ENCODE assay signal across 9 cellular contexts in the genomic region with DNA sequence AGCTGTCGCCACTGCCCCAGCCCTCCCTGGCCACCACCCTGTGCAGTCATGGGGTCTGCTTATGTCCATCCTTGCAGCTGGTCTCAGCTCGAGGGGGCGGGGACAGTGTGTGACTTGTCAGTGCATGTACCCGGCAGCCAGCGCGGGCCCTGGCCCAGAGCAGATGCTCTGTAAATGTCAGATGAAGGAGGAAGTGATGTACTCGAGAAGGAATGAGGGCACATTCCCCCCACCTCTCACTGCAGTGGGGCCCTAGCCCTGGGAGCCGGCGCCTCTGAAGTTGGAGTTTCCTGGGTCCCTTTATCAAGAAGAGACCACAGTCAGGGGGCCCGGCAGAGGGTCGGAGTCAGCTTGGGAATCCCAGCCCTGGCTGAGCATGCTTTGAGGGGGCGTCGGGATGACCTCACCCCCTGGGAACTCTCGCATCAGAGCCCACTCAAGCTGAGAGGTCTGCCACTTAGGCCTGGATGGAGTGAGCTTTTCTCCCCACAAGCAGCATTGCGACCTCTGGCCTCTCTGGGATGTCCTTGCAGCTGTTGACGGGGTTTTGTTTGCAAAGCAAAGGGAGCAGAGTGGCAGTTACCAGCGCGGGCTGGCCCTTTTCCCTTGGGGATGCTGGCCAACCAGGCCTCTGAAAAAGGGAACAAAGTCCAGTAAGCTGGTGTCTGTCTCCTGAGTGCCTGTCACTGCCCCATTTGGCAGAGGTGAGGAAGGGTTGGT. TPM values are rescaled to one million over a fixed set of nuclear protein-coding genes. Genes with fewer than 3 reads are reported as not detected.
DNase-seq lines count a peak whose midpoint lies in the region; ATAC-seq, FAIRE-seq and TF ChIP-seq lines count a peak whose summit lies in the region.
"Had no signal": no experiment of that assay in that cellular context is flagged by ENCODE, and none has a peak within 500 bp of the region (broad histone marks: within the 10 kb centered on the region; RNA-seq: fewer than 3 reads in every experiment).

No MANE protein-coding gene starts in this region.

- H4K20me1 ChIP-seq in BLaER1, result peaks cover 88% of the 10 kb centered on the region

- H3K4me2 ChIP-seq in BLaER1, result peak overlapping the region; percentile 80

- DNase-seq in NCI-H526 (lab: John Stamatoyannopoulos, UW), result peak; percentile 70 to 82
- DNase-seq in coronary artery (ENCODE audit: low spot score), result peak; percentile 94
- DNase-seq in lung (ENCODE audit: low spot score), result peak; percentile 60
- DNase-seq in tibial artery, result peak; percentile 92 to 95
- no peak for DNase-seq in GM19239 (ENCODE audit: insufficient read length, low spot score)

- peak overlapping the region; percentile 82 for H3K27ac ChIP-seq in BLaER1
- peak overlapping the region; percentile 81 to 89 for H3K27ac ChIP-seq in coronary artery
- H3K27ac ChIP-seq in lung (ENCODE audit: low read depth in 1 of 2, low read length in 1 of 2), result peak overlapping the region; percentile 89
- peak overlapping the region; percentile 84 to 90 for H3K27ac ChIP-seq in tibial artery

- ATAC-seq in lung (ENCODE audit: insufficient read depth, low FRiP score) (peak; percentile 67), GM18511 (IDR thresholded peaks at IDR 0.05; ENCODE audit: unreplicated experiment) (no peak), HG03097 (IDR thresholded peaks at IDR 0.05; ENCODE audit: low FRiP score, unreplicated experiment) (no peak)

- TF ChIP-seq CTCF in coronary artery (IDR thresholded peaks at IDR 0.05) (no peak), lung (IDR thresholded peaks at IDR 0.05; ENCODE audit: control extremely low read depth, extremely low read depth) (no peak), tibial artery (IDR thresholded peaks at IDR 0.05) (no peak)

- WGBS in lung, 2 donors, result 22 to 28% methylated on average over 18 of the region's 18 CpGs

- peaks cover 89% of the 10 kb centered on the region for H3K4me1 ChIP-seq in BLaER1
- H3K4me1 ChIP-seq in lung (ENCODE audit: control insufficient read depth in 2 of 2, insufficient read depth in 2 of 2, low read length in 2 of 2), result peaks cover 10 to 24% of the 10 kb centered on the region in 2 donors
- peaks cover 8 to 65% (median 36%) of the 10 kb centered on the region in 4 donors for H3K4me1 ChIP-seq in tibial artery

- intact Hi-C loops in tibial artery (cut with DNase I; ENCODE audit: low total_unique reads), result no loop called here

- H3K4me3 ChIP-seq in BLaER1 (peak overlapping the region; percentile 39), coronary artery (peak overlapping the region; percentile 34), lung (no peak overlapping the region), tibial artery (no peak overlapping the region)

- H3K9me3 ChIP-seq in BLaER1 (peaks cover 16% of the 10 kb centered on the region), lung (ENCODE audit: control insufficient read depth in 2 of 2, insufficient read depth in 1 of 2, low read length in 1 of 2) (peaks cover 0 to 10% of the 10 kb centered on the region in 2 donors), tibial artery (peaks cover 0 to 6% (median 0%) of the 10 kb centered on the region in 3 donors)

- peak overlapping the region; percentile 61 for H3K9ac ChIP-seq in BLaER1

- H3K27me3 ChIP-seq in BLaER1 (no peaks in the 10 kb centered on the region), lung (ENCODE audit: control insufficient read depth, insufficient read depth) (no peaks in the 10 kb centered on the region), tibial artery (no peaks in the 10 kb centered on the region)

- H3K36me3 ChIP-seq in BLaER1 (peaks cover 54% of the 10 kb centered on the region), lung (ENCODE audit: control insufficient read depth in 2 of 2, insufficient read depth in 2 of 2, low read length in 2 of 2) (no peaks in the 10 kb centered on the region), tibial artery (no peaks in the 10 kb centered on the region)

- FAIRE-seq in GM19239 (lab: Jason Lieb, UNC), result no peak
- FAIRE-seq: endometrium had no signal

RNA-seq across cellular contexts. Expression of a gene that starts 19.0 kb away (rescaled TPM):
- total RNA-seq in lung, result 10 to 100 TPM; 17.5 to 26.4 TPM
- 1 to 10 TPM; 5.1 to 6.0 TPM for polyA plus RNA-seq in lung

Comparison
In these comparisons a context has a peak if more than half of its experiments do, and no peak if none do; other contexts are left out.
1. H3K4me3 ChIP-seq: peak in BLaER1 (single experiment) and coronary artery (single experiment); none in lung (single experiment) and tibial artery (0 of 2).
2. Peak in every context shown above with its lines, with median percentiles within 50 percentile points of each other: H3K27ac ChIP-seq.